8 cellular contexts compared by ENCODE assay signal in genomic region chr4:48341776-48342558, GRCh38. TPM values are rescaled to one million over a fixed set of nuclear protein-coding genes. Genes with fewer than 3 reads are reported as not detected.
DNase-seq lines count a peak whose midpoint lies in the region; ATAC-seq and TF ChIP-seq lines count a peak whose summit lies in the region.

No MANE protein-coding gene starts in this region.

- H3F3A ChIP-seq in neural cell (ENCODE audit: insufficient read depth, low read length, poor library complexity, severe bottlenecking) = no peaks in the 10 kb centered on the region

- no peaks in the 10 kb centered on the region for H3K36me3 ChIP-seq in neural cell (ENCODE audit: insufficient read depth, low read length)
- no peaks in the 10 kb centered on the region for H3K36me3 ChIP-seq in suprapubic skin

- H3K27ac ChIP-seq in neural cell (ENCODE audit: low read length) (peak overlapping the region; percentile 95), suprapubic skin (peak overlapping the region; percentile 98)

- H3K4me1 Mint-ChIP-seq in activated T-helper 2 cell treated with anti-CD3 and anti-CD28 coated beads, Interferon-gamma antibody, Interleukin-2, Interleukin-4, amounts not matched to agents 10 μg/mL and 5 μg/mL and 100 μg/mL, durations not matched to agents 14 hours and 24 hours and 36 hours (ENCODE audit: low read depth) = peaks cover 68% of the 10 kb centered on the region

- peaks cover 68% of the 10 kb centered on the region for H3K4me1 ChIP-seq in suprapubic skin

- H3K9ac ChIP-seq in neural cell (ENCODE audit: low read length) = peak overlapping the region; percentile 94

- H2AFZ ChIP-seq in neural cell (ENCODE audit: low read depth, low read length) = peak overlapping the region; percentile 66

- peaks cover 50% of the 10 kb centered on the region for H3K79me2 ChIP-seq in neural cell (replicated peaks; ENCODE audit: insufficient read depth, low read length)

- H3K4me3 Mint-ChIP-seq in activated T-helper 2 cell treated with anti-CD3 and anti-CD28 coated beads, Interferon-gamma antibody, Interleukin-2, Interleukin-4, amounts not matched to agents 10 μg/mL and 5 μg/mL and 100 μg/mL, durations not matched to agents 14 hours and 24 hours and 36 hours (ENCODE audit: low read depth) = peak overlapping the region; percentile 98

- peak; percentile 39 for DNase-seq in NK-92 treated with Interleukin-12 subunit alpha and Interleukin-12 subunit beta, amount 100 ng/mL, for 24 hours (lab: John Stamatoyannopoulos, UW)
- no peak for DNase-seq in NK-92 (lab: John Stamatoyannopoulos, UW; ENCODE audit: unreplicated experiment)
- peak; percentile 32 for DNase-seq in NOMO-1 treated with DMSO at 0.1 percent for 48 hours (lab: John Stamatoyannopoulos, UW; ENCODE audit: unreplicated experiment)
- DNase-seq in activated T-helper 2 cell treated with anti-CD3 and anti-CD28 coated beads, Interferon-gamma antibody, Interleukin-2, Interleukin-4, amounts not matched to agents 10 μg/mL and 5 μg/mL and 100 μg/mL, durations not matched to agents 14 hours and 24 hours and 36 hours (ENCODE audit: low spot score) = peak; percentile 35
- no peak for DNase-seq in fibroblast of villous mesenchyme (ENCODE audit: low read depth)
- DNase-seq in suprapubic skin (ENCODE audit: low spot score in 2 of 2) = peak; percentile 82 to 87

- no peaks in the 10 kb centered on the region for H3K9me3 ChIP-seq in neural cell (ENCODE audit: low read length)
- no peaks in the 10 kb centered on the region for H3K9me3 ChIP-seq in suprapubic skin

- no peaks in the 10 kb centered on the region for H3K9me2 ChIP-seq in neural cell (ENCODE audit: insufficient read depth, low read length)

- TF ChIP-seq POLR2A in suprapubic skin (IDR thresholded peaks at IDR 0.05) = no peak

- no peak for TF ChIP-seq RAD21 in neural cell (conservative IDR thresholded peaks at IDR 0.05)

- no peak for TF ChIP-seq CTCF in fibroblast of villous mesenchyme (IDR thresholded peaks at IDR 0.05; ENCODE audit: insufficient read depth, low read depth, low read length)
- peak; percentile 8 for TF ChIP-seq CTCF in neural cell (IDR thresholded peaks at IDR 0.05; ENCODE audit: poor library complexity, severe bottlenecking)
- TF ChIP-seq CTCF in suprapubic skin (IDR thresholded peaks at IDR 0.05) = no peak

- H3K27me3 Mint-ChIP-seq in activated T-helper 2 cell treated with anti-CD3 and anti-CD28 coated beads, Interferon-gamma antibody, Interleukin-2, Interleukin-4, amounts not matched to agents 10 μg/mL and 5 μg/mL and 100 μg/mL, durations not matched to agents 14 hours and 24 hours and 36 hours (ENCODE audit: low read depth) = no peaks in the 10 kb centered on the region

- peak; percentile 16 for ATAC-seq in HG02943 (IDR thresholded peaks at IDR 0.05; ENCODE audit: low read depth, unreplicated experiment)

- H3K4me2 ChIP-seq in neural cell (ENCODE audit: low read length) = peak overlapping the region; percentile 92

- no peaks in the 10 kb centered on the region for H3K9me3 Mint-ChIP-seq in activated T-helper 2 cell treated with anti-CD3 and anti-CD28 coated beads, Interferon-gamma antibody, Interleukin-2, Interleukin-4, amounts not matched to agents 10 μg/mL and 5 μg/mL and 100 μg/mL, durations not matched to agents 14 hours and 24 hours and 36 hours

- H4K20me1 ChIP-seq in neural cell (ENCODE audit: insufficient read depth) = peaks cover 4% of the 10 kb centered on the region

- peak overlapping the region; percentile 99 for H3K4me3 ChIP-seq in fibroblast of villous mesenchyme (ENCODE audit: low read depth, low read length)
- H3K4me3 ChIP-seq in neural cell (ENCODE audit: low read length) = peak overlapping the region; percentile 87
- peak overlapping the region; percentile 93 for H3K4me3 ChIP-seq in suprapubic skin

- 0% methylated on average over 18 of the region's 63 CpGs for WGBS in suprapubic skin

- peak overlapping the region; percentile 97 for H3K27ac Mint-ChIP-seq in activated T-helper 2 cell treated with anti-CD3 and anti-CD28 coated beads, Interferon-gamma antibody, Interleukin-2, Interleukin-4, amounts not matched to agents 10 μg/mL and 5 μg/mL and 100 μg/mL, durations not matched to agents 14 hours and 24 hours and 36 hours

- peaks cover 4% of the 10 kb centered on the region for H3K36me3 Mint-ChIP-seq in activated T-helper 2 cell treated with anti-CD3 and anti-CD28 coated beads, Interferon-gamma antibody, Interleukin-2, Interleukin-4, amounts not matched to agents 10 μg/mL and 5 μg/mL and 100 μg/mL, durations not matched to agents 14 hours and 24 hours and 36 hours (ENCODE audit: low read depth)

- TF ChIP-seq EP300 in neural cell (conservative IDR thresholded peaks at IDR 0.05; ENCODE audit: poor library complexity, severe bottlenecking) = no peak
- no peak for TF ChIP-seq EP300 in suprapubic skin (IDR thresholded peaks at IDR 0.05)

- intact Hi-C loops in activated T-helper 2 cell treated with anti-CD3 and anti-CD28 coated beads, Interferon-gamma antibody, Interleukin-2, Interleukin-4, amounts not matched to agents 10 μg/mL and 5 μg/mL and 100 μg/mL, durations not matched to agents 14 hours and 24 hours and 36 hours (cut with micrococcal nuclease) = loop anchor here (1.0 to 10.0 kb wide), 8 partner anchors 26 to 507 kb away; partner anchors contain the start of genes CORIN, FRYL, NFXL1 and OCIAD1

- H3K27me3 ChIP-seq in neural cell (ENCODE audit: insufficient read depth, low read depth, low read length) (no peaks in the 10 kb centered on the region), suprapubic skin (no peaks in the 10 kb centered on the region)

TF ChIP-seq in neural cell, 6 proteins besides CTCF, POLR2A, EP300 and RAD21:
- TF ChIP-seq, protein P1, sequence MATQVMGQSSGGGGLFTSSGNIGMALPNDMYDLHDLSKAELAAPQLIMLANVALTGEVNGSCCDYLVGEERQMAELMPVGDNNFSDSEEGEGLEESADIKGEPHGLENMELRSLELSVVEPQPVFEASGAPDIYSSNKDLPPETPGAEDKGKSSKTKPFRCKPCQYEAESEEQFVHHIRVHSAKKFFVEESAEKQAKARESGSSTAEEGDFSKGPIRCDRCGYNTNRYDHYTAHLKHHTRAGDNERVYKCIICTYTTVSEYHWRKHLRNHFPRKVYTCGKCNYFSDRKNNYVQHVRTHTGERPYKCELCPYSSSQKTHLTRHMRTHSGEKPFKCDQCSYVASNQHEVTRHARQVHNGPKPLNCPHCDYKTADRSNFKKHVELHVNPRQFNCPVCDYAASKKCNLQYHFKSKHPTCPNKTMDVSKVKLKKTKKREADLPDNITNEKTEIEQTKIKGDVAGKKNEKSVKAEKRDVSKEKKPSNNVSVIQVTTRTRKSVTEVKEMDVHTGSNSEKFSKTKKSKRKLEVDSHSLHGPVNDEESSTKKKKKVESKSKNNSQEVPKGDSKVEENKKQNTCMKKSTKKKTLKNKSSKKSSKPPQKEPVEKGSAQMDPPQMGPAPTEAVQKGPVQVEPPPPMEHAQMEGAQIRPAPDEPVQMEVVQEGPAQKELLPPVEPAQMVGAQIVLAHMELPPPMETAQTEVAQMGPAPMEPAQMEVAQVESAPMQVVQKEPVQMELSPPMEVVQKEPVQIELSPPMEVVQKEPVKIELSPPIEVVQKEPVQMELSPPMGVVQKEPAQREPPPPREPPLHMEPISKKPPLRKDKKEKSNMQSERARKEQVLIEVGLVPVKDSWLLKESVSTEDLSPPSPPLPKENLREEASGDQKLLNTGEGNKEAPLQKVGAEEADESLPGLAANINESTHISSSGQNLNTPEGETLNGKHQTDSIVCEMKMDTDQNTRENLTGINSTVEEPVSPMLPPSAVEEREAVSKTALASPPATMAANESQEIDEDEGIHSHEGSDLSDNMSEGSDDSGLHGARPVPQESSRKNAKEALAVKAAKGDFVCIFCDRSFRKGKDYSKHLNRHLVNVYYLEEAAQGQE (IDR thresholded peaks at IDR 0.05; ENCODE audit: borderline replicate concordance) = no peak
- TF ChIP-seq MXI1 (conservative IDR thresholded peaks at IDR 0.05; ENCODE audit: poor library complexity, severe bottlenecking) = peak; percentile 24
- no peak for TF ChIP-seq SMC3 (conservative IDR thresholded peaks at IDR 0.05; ENCODE audit: poor library complexity)
- TF ChIP-seq TAF1 (IDR thresholded peaks at IDR 0.05; ENCODE audit: low read depth) = peak; percentile 77
TF ChIP-seq in neural cell: peak in this region for 2.

RNA-seq across cellular contexts. Expression of gene SLAIN2, which starts 0.6 kb away (rescaled TPM):
- 60.4 and 67.1 TPM in 2 replicates for total RNA-seq in activated T-helper 2 cell treated with anti-CD3 and anti-CD28 coated beads, Interferon-gamma antibody, Interleukin-2, Interleukin-4, amounts not matched to agents 10 μg/mL and 5 μg/mL and 100 μg/mL, durations not matched to agents 14 hours and 24 hours and 36 hours
- total RNA-seq in fibroblast of villous mesenchyme (31.6 and 99.7 TPM in 2 replicates), suprapubic skin (100 to 1,000 TPM in 3 of 4 donors, 10 to 100 TPM in 1; 84.7 to 167 (median 147) TPM)
- 18.0 and 43.2 TPM in 2 replicates for polyA plus RNA-seq in neural cell
- 175 and 199 TPM in 2 replicates for polyA minus RNA-seq in neural cell

Comparison
In these comparisons a context has a peak if more than half of its experiments do, and no peak if none do; other contexts are left out.
1. DNase-seq: peak in NK-92 treated with Interleukin-12 subunit alpha and Interleukin-12 subunit beta, amount 100 ng/mL, for 24 hours (single experiment), NOMO-1 treated with DMSO at 0.1 percent for 48 hours (single experiment), activated T-helper 2 cell treated with anti-CD3 and anti-CD28 coated beads, Interferon-gamma antibody, Interleukin-2, Interleukin-4, amounts not matched to agents 10 μg/mL and 5 μg/mL and 100 μg/mL, durations not matched to agents 14 hours and 24 hours and 36 hours (single experiment) and suprapubic skin (2 of 2); none in NK-92 (single experiment) and fibroblast of villous mesenchyme (single experiment).
2. Peak in every context shown above with its lines, with median percentiles within 50 percentile points of each other: H3K4me3 ChIP-seq.